In genomic region chr9:127785023-127785932, GRCh38 we compare ENCODE assay signal across 1 cellular context.
TF ChIP-seq lines count a peak whose summit lies in the region.

No MANE protein-coding gene starts in this region.

TF ChIP-seq in HepG2, 621 proteins besides CTCF, POLR2A, EP300 and RAD21 (continued from another document and continues in another):
- TF ChIP-seq ZHX2 (IDR thresholded peaks at IDR 0.05; ENCODE audit: low read depth): no peak
- TF ChIP-seq ZHX2 (CRISPR knock-in tag; IDR thresholded peaks at IDR 0.05; ENCODE audit: borderline replicate concordance): no peak
- TF ChIP-seq PAXIP1 (CRISPR knock-in tag; conservative IDR thresholded peaks at IDR 0.05): no peak
- TF ChIP-seq BCL6 (CRISPR knock-in tag; IDR thresholded peaks at IDR 0.05): 0 out of 2 replicates have a peak, but pooled peaks have one; percentile 5
- TF ChIP-seq ZGPAT (CRISPR knock-in tag; IDR thresholded peaks at IDR 0.05): peak; percentile 48; the same call in 1 of the 2 replicates
- TF ChIP-seq NCOR1 (IDR thresholded peaks at IDR 0.05; ENCODE audit: borderline replicate concordance, low read length): no peak
- TF ChIP-seq TOPORS (CRISPR knock-in tag; IDR thresholded peaks at IDR 0.05): no peak
- TF ChIP-seq CCDC6 (CRISPR knock-in tag; IDR thresholded peaks at IDR 0.05): 0 out of 2 replicates have a peak, but pooled peaks have one; percentile 15
- no peak for TF ChIP-seq ZNF460 (CRISPR knock-in tag; IDR thresholded peaks at IDR 0.05; ENCODE audit: borderline replicate concordance)
- 0 out of 2 replicates have a peak, but pooled peaks have one; percentile 4 for TF ChIP-seq ZNF34 (CRISPR knock-in tag; IDR thresholded peaks at IDR 0.05; ENCODE audit: borderline replicate concordance)
- peak; percentile 14; the same call in 1 of the 2 replicates for TF ChIP-seq ZNF558 (CRISPR knock-in tag; IDR thresholded peaks at IDR 0.05; ENCODE audit: borderline replicate concordance)
- TF ChIP-seq ZNF788 (CRISPR knock-in tag; IDR thresholded peaks at IDR 0.05; ENCODE audit: borderline replicate concordance): peak; percentile 55; the same call in 1 of the 2 replicates
- no peak for TF ChIP-seq PLSCR1 (CRISPR knock-in tag; IDR thresholded peaks at IDR 0.05; ENCODE audit: borderline replicate concordance)
- no peak for TF ChIP-seq ZNF800 (CRISPR knock-in tag; IDR thresholded peaks at IDR 0.05)
- no peak for TF ChIP-seq SP140L (CRISPR knock-in tag; IDR thresholded peaks at IDR 0.05; ENCODE audit: borderline replicate concordance)
- no peak for TF ChIP-seq ZNF44 (CRISPR knock-in tag; IDR thresholded peaks at IDR 0.05)
- TF ChIP-seq FOXA1 (IDR thresholded peaks at IDR 0.05): no peak
- peak; percentile 44 for TF ChIP-seq FOXA1 (CRISPR knock-in tag; IDR thresholded peaks at IDR 0.05)
- peak; percentile 63 for TF ChIP-seq GABPB1 (CRISPR knock-in tag; IDR thresholded peaks at IDR 0.05)
- no peak for TF ChIP-seq ZNF354B (CRISPR knock-in tag; IDR thresholded peaks at IDR 0.05)
- TF ChIP-seq TRAFD1 (CRISPR knock-in tag; IDR thresholded peaks at IDR 0.05; ENCODE audit: borderline replicate concordance): no peak
- TF ChIP-seq ESRRA (CRISPR knock-in tag; IDR thresholded peaks at IDR 0.05; ENCODE audit: low read depth): no peak; the same call in 1 of the 2 replicates
- no peak for TF ChIP-seq CCAR2 (optimal IDR thresholded peaks at IDR 0.05; ENCODE audit: low read depth, low read length)
- TF ChIP-seq TMF1 (CRISPR knock-in tag; IDR thresholded peaks at IDR 0.05; ENCODE audit: low read depth): 0 out of 2 replicates have a peak, but pooled peaks have one; percentile 15
- TF ChIP-seq SMC3 (IDR thresholded peaks at IDR 0.05; ENCODE audit: low read length): peak; percentile 8; the same call in 1 of the 2 replicates
- no peak for TF ChIP-seq UBTF (CRISPR knock-in tag; IDR thresholded peaks at IDR 0.05)
- TF ChIP-seq ZNF337 (CRISPR knock-in tag; IDR thresholded peaks at IDR 0.05; ENCODE audit: borderline replicate concordance, low read depth): no peak
- 0 out of 2 replicates have a peak, but pooled peaks have one; percentile 26 for TF ChIP-seq IKZF5 (CRISPR knock-in tag; IDR thresholded peaks at IDR 0.05)
- 0 out of 2 replicates have a peak, but pooled peaks have one; percentile 69 for TF ChIP-seq ZNF543 (CRISPR knock-in tag; IDR thresholded peaks at IDR 0.05)
- no peak for TF ChIP-seq ZNF572 (CRISPR knock-in tag; IDR thresholded peaks at IDR 0.05)
- TF ChIP-seq ZNF431 (CRISPR knock-in tag; IDR thresholded peaks at IDR 0.05; ENCODE audit: borderline replicate concordance, low read depth): no peak
- no peak for TF ChIP-seq JUND (CRISPR knock-in tag; IDR thresholded peaks at IDR 0.05)
- TF ChIP-seq MYC (CRISPR knock-in tag; IDR thresholded peaks at IDR 0.05; ENCODE audit: borderline replicate concordance): 0 out of 2 replicates have a peak, but pooled peaks have one; percentile 25
- 0 out of 2 replicates have a peak, but pooled peaks have one; percentile 51 for TF ChIP-seq ZNF430 (CRISPR knock-in tag; IDR thresholded peaks at IDR 0.05)
- TF ChIP-seq SP1 (IDR thresholded peaks at IDR 0.05): no peak
- TF ChIP-seq SP1 (CRISPR knock-in tag; IDR thresholded peaks at IDR 0.05): peak; percentile 26; the same call in 1 of the 2 replicates
- TF ChIP-seq TCF12 (IDR thresholded peaks at IDR 0.05): no peak
- TF ChIP-seq TCF12 (CRISPR knock-in tag; IDR thresholded peaks at IDR 0.05): no peak
- TF ChIP-seq HNRNPH1 (optimal IDR thresholded peaks at IDR 0.05; ENCODE audit: low read depth, low read length): no peak
- no peak for TF ChIP-seq ZFYVE20 (CRISPR knock-in tag; IDR thresholded peaks at IDR 0.05; ENCODE audit: borderline replicate concordance, low read depth)
- 0 out of 2 replicates have a peak, but pooled peaks have one; percentile 53 for TF ChIP-seq KLF12 (CRISPR knock-in tag; IDR thresholded peaks at IDR 0.05; ENCODE audit: borderline replicate concordance)
- no peak for TF ChIP-seq TSC22D2 (CRISPR knock-in tag; IDR thresholded peaks at IDR 0.05; ENCODE audit: borderline replicate concordance)
- TF ChIP-seq GABPA (IDR thresholded peaks at IDR 0.05; ENCODE audit: low read depth, low read length): peak; percentile 19; the same call in 1 of the 2 replicates
- no peak for TF ChIP-seq GABPA (CRISPR knock-in tag; IDR thresholded peaks at IDR 0.05; ENCODE audit: low read depth)
- TF ChIP-seq SALL1 (CRISPR knock-in tag; IDR thresholded peaks at IDR 0.05): peak; percentile 52; the same call in 1 of the 2 replicates
- no peak; the same call in 1 of the 2 replicates for TF ChIP-seq POLR2G (IDR thresholded peaks at IDR 0.05; ENCODE audit: low read depth, low read length)
- TF ChIP-seq ETV6 (CRISPR knock-in tag; conservative IDR thresholded peaks at IDR 0.05): 0 out of 2 replicates have a peak, but pooled peaks have one; percentile 47
